1 cellular context compared by ENCODE assay signal in genomic region chr9:133133680-133134418, GRCh38.
TF ChIP-seq lines count a peak whose summit lies in the region.

No MANE protein-coding gene starts in this region.

TF ChIP-seq in A549, 52 proteins besides CTCF, POLR2A, EP300 and RAD21 (continued from another document):
- TF ChIP-seq ATOH8 (CRISPR knock-in tag; IDR thresholded peaks at IDR 0.05; ENCODE audit: low read depth) (peak; percentile 26; the same call in 1 of the 2 replicates), JUNB (IDR thresholded peaks at IDR 0.05) (peak; percentile 58), JUN (IDR thresholded peaks at IDR 0.05) (0 out of 5 replicates have a peak, but pooled peaks of 1 of the 2 experiments have one; percentile 21), GATA3 (IDR thresholded peaks at IDR 0.05; ENCODE audit: borderline replicate concordance) (peak; percentile 71; the same call in 1 of the 2 replicates), HDAC2 (IDR thresholded peaks at IDR 0.05) (no peak), NFE2L2 (conservative IDR thresholded peaks at IDR 0.05; ENCODE audit: low read length) (no peak), PHF8 (IDR thresholded peaks at IDR 0.05; ENCODE audit: borderline replicate concordance, low read depth) (no peak), RFX5 (IDR thresholded peaks at IDR 0.05) (no peak), FOSL2 (IDR thresholded peaks at IDR 0.05) (peak; percentile 67), FOSL2 (CRISPR knock-in tag; IDR thresholded peaks at IDR 0.05) (peak; percentile 98), ZSCAN20 (CRISPR knock-in tag; IDR thresholded peaks at IDR 0.05) (no peak)
